Comparison of ENCODE assay signal across 28 cellular contexts in genomic region chr14:30357791-30358190, GRCh38.
"Had no signal": no experiment of that assay in that cellular context is flagged by ENCODE, and none has a peak within 500 bp of the region (broad histone marks: within the 10 kb centered on the region; RNA-seq: fewer than 3 reads in every experiment).

No MANE protein-coding gene starts in this region.

- H3K4me3 Mint-ChIP-seq: stimulated activated effector memory CD8-positive, alpha-beta T cell treated with anti-CD3 and anti-CD28 coated beads, Interleukin-12 subunit alpha, Interleukin-12 subunit beta, amount 100 ng/mL, for 72 hours; stimulated activated memory B cell treated with anti-CD40 and anti-IgM and Interleukin-4, amounts not matched to agents 10 μg/mL and 1 μg/mL and 100 μg/mL, for 72 hours; stimulated activated naive B cell treated with anti-CD40 and anti-IgM and Interleukin-4, amounts not matched to agents 10 μg/mL and 1 μg/mL and 100 μg/mL, for 72 hours; stimulated activated naive CD8-positive, alpha-beta T cell treated with anti-CD3 and anti-CD28 coated beads, Interleukin-15, amount 100 ng/mL, for 72 hours; stimulated activated naive CD8-positive, alpha-beta T cell treated with anti-CD3 and anti-CD28 coated beads, Interleukin-15, Interleukin-2, amounts not matched to agents 100 ng/mL and 50 ng/mL, for 24 hours; type B pancreatic cell had no signal

- DNase-seq: stimulated activated CD4-positive, alpha-beta T cell treated with anti-CD3 and anti-CD28 coated beads, Interleukin-2, amount 100 ng/mL, for 48 hours; stimulated activated CD4-positive, alpha-beta T cell treated with anti-CD3 and anti-CD28 coated beads, Interleukin-4, amount 100 ng/mL, for 1 hour; stimulated activated CD4-positive, alpha-beta T cell treated with anti-CD3 and anti-CD28 coated beads, Interleukin-4, amount 100 ng/mL, for 24 hours; stimulated activated CD4-positive, alpha-beta T cell treated with anti-CD3 and anti-CD28 coated beads, Interleukin-4, amount 100 ng/mL, for 4 hours; stimulated activated CD8-positive, alpha-beta memory T cell treated with anti-CD3 and anti-CD28 coated beads, Interleukin-4, amount 100 ng/mL, for 48 hours; stimulated activated naive B cell treated with anti-CD40 and anti-IgM and Interleukin-4, amounts not matched to agents 10 μg/mL and 1 μg/mL and 100 μg/mL, for 72 hours; stimulated activated naive CD4-positive, alpha-beta T cell; stimulated activated naive CD4-positive, alpha-beta T cell treated with Interleukin-2 at 50 U/mL for 16 hours; stimulated activated naive CD8-positive, alpha-beta T cell treated with anti-CD3 and anti-CD28 coated beads, Interleukin-15, amount 100 ng/mL, for 72 hours; stimulated activated naive CD8-positive, alpha-beta T cell treated with anti-CD3 and anti-CD28 coated beads, Interleukin-15, Interleukin-2, amounts not matched to agents 100 U/mL and 50 U/mL, for 24 hours; stomach; substantia nigra; testis; tibial artery; transverse colon; upper lobe of right lung; uterus had no signal

- H3K27ac ChIP-seq: stomach, suprapubic skin, testis, thoracic aorta, thyroid gland, tibial artery, tibial nerve, transverse colon, upper lobe of left lung, upper lobe of right lung, uterus, vagina had no signal

- H3K9me3 Mint-ChIP-seq: stimulated activated effector memory CD8-positive, alpha-beta T cell treated with anti-CD3 and anti-CD28 coated beads, Interleukin-12 subunit alpha, Interleukin-12 subunit beta, amount 100 ng/mL, for 72 hours; type B pancreatic cell had no signal

- H3K4me3 ChIP-seq: stomach, suprapubic skin, testis, thoracic aorta, thyroid gland, tibial artery, tibial nerve, transverse colon, upper lobe of left lung, upper lobe of right lung, uterus, vagina had no signal

- H3K9me3 ChIP-seq: stomach, suprapubic skin, testis, thoracic aorta, thyroid gland, tibial artery, tibial nerve, transverse colon, upper lobe of left lung, upper lobe of right lung, uterus, vagina had no signal

- H3K4me1 ChIP-seq: stomach, suprapubic skin, testis, tibial artery, tibial nerve, transverse colon, upper lobe of left lung, upper lobe of right lung, uterus, vagina had no signal

- H3K27me3 Mint-ChIP-seq: type B pancreatic cell had no signal

- FAIRE-seq: urothelium cell line had no signal

- H3K27me3 ChIP-seq: suprapubic skin, testis, thyroid gland, tibial artery, tibial nerve, upper lobe of left lung, upper lobe of right lung, uterus, vagina had no signal

- H3K36me3 ChIP-seq: stomach, suprapubic skin, thoracic aorta, thyroid gland, tibial artery, tibial nerve, transverse colon, upper lobe of left lung, upper lobe of right lung, uterus, vagina had no signal

- H3K36me3 Mint-ChIP-seq: stimulated activated effector memory CD8-positive, alpha-beta T cell treated with anti-CD3 and anti-CD28 coated beads, Interleukin-12 subunit alpha, Interleukin-12 subunit beta, amount 100 ng/mL, for 72 hours; stimulated activated memory B cell treated with anti-CD40 and anti-IgM and Interleukin-4, amounts not matched to agents 10 μg/mL and 1 μg/mL and 100 μg/mL, for 72 hours; stimulated activated naive B cell treated with anti-CD40 and anti-IgM and Interleukin-4, amounts not matched to agents 10 μg/mL and 1 μg/mL and 100 μg/mL, for 72 hours; type B pancreatic cell had no signal

- H3K27ac Mint-ChIP-seq: stimulated activated effector memory CD8-positive, alpha-beta T cell treated with anti-CD3 and anti-CD28 coated beads, Interleukin-12 subunit alpha, Interleukin-12 subunit beta, amount 100 ng/mL, for 72 hours; stimulated activated memory B cell treated with anti-CD40 and anti-IgM and Interleukin-4, amounts not matched to agents 10 μg/mL and 1 μg/mL and 100 μg/mL, for 72 hours; stimulated activated naive B cell treated with anti-CD40 and anti-IgM and Interleukin-4, amounts not matched to agents 10 μg/mL and 1 μg/mL and 100 μg/mL, for 72 hours; stimulated activated naive CD8-positive, alpha-beta T cell treated with anti-CD3 and anti-CD28 coated beads, Interleukin-15, Interleukin-2, amounts not matched to agents 100 ng/mL and 50 ng/mL, for 24 hours; type B pancreatic cell had no signal
